Comparison of ENCODE assay signal across 16 cellular contexts in the genomic region with DNA sequence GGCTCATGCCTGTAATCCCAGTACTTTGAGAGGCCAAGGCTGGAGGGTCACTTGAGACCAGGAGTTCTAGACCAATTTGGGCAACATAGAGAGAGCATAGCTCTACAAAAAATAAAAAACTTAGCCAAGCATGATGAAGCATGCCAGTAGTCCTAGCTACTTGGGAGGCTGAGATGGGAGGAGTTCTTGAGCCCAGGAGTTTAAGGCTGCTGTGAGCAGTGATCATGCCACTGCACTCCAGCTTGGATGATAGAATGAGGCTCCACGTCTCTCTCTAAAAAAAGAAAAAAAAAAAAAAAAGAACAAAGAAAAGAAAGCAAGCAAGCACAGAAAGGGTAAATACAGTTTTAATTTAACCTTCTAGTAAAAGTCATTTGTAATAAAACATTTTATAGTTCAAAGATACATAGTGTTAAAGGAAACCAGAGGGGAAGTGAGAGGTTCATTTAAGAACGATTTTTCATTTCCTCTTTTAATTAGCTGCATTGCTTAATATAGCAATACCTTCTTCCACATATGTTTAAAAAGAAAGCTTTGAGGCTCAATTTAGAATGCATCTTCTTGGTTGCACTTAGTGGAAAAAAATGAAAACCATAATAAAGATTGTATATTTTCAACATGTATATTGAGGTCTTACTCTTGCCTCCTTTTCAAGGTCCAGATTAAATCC. TPM values are rescaled to one million over a fixed set of nuclear protein-coding genes. Genes with fewer than 3 reads are reported as not detected.
DNase-seq lines count a peak whose midpoint lies in the region; ATAC-seq, FAIRE-seq and TF ChIP-seq lines count a peak whose summit lies in the region.
"Had no signal": no experiment of that assay in that cellular context is flagged by ENCODE, and none has a peak within 500 bp of the region (broad histone marks: within the 10 kb centered on the region; RNA-seq: fewer than 3 reads in every experiment).

No MANE protein-coding gene starts in this region.

- H3K36me3 ChIP-seq in kidney (ENCODE audit: control insufficient read depth in 1 of 2, insufficient read depth in 2 of 2, low read length in 2 of 2) = no peaks in the 10 kb centered on the region
- H3K36me3 ChIP-seq: BE2C had no signal

- DNase-seq in NOMO-1 treated with DMSO at 0.1 percent for 48 hours (lab: John Stamatoyannopoulos, UW; ENCODE audit: unreplicated experiment) (peak; percentile 85), kidney (no peak), NCI-H2029 treated with DMSO at 0.1 percent for 48 hours (lab: John Stamatoyannopoulos, UW) (no peak), left lobe of liver (ENCODE audit: low spot score) (no peak)
- DNase-seq: activated CD4-positive, alpha-beta T cell treated with anti-CD3 and anti-CD28 coated beads for 36 hours; activated naive CD4-positive, alpha-beta T cell treated with anti-CD3 and anti-CD28 coated beads for 36 hours; BE2C; GF-D8; H7; KG1; NCI-H226; stimulated activated naive CD8-positive, alpha-beta T cell treated with anti-CD3 and anti-CD28 coated beads, Interleukin-15, Interleukin-2, amounts not matched to agents 100 U/mL and 50 U/mL, for 24 hours had no signal

- no peak for TF ChIP-seq CTCF in kidney (IDR thresholded peaks at IDR 0.05; ENCODE audit: borderline replicate concordance, extremely low read depth, insufficient read depth)

- no peak overlapping the region for H3K27ac ChIP-seq in kidney (ENCODE audit: low read depth in 2 of 2, low read length in 2 of 2)

- intact Hi-C loops in kidney (cut with DNase I) = no loop called here

- no peaks in the 10 kb centered on the region for H3K4me1 ChIP-seq in kidney (ENCODE audit: control insufficient read depth in 1 of 2, insufficient read depth in 1 of 2, low read depth in 1 of 2, low read length in 2 of 2)

- ATAC-seq in GM18502 (IDR thresholded peaks at IDR 0.05; ENCODE audit: poor library complexity, unreplicated experiment) = peak; percentile 77
- peak; percentile 85 for ATAC-seq in GM21390 (IDR thresholded peaks at IDR 0.05; ENCODE audit: unreplicated experiment)
- peak; percentile 74 for ATAC-seq in HG03095 (IDR thresholded peaks at IDR 0.05; ENCODE audit: unreplicated experiment)
- ATAC-seq in left lobe of liver = no peak
- no peak for ATAC-seq in GM18873 (IDR thresholded peaks at IDR 0.05; ENCODE audit: low FRiP score, unreplicated experiment)
- ATAC-seq: activated CD4-positive, alpha-beta T cell treated with anti-CD3 and anti-CD28 coated beads for 36 hours; stimulated activated naive CD8-positive, alpha-beta T cell treated with anti-CD3 and anti-CD28 coated beads, Interleukin-15, Interleukin-2, amounts not matched to agents 100 U/mL and 50 U/mL, for 24 hours had no signal

- no peak overlapping the region for H3K4me3 ChIP-seq in kidney (ENCODE audit: low read length in 2 of 2)

- FAIRE-seq in kidney (lab: Jason Lieb, UNC) = no peak

- no peaks in the 10 kb centered on the region for H3K9me3 ChIP-seq in kidney (ENCODE audit: control insufficient read depth in 1 of 2, low read length in 2 of 2)
- H3K9me3 ChIP-seq: BE2C had no signal

- H3K9ac ChIP-seq in kidney (ENCODE audit: low read length in 2 of 2) = no peak overlapping the region

RNA-seq across cellular contexts. Expression of gene GAPT, which starts 14.9 kb away (rescaled TPM):
- 3.9 TPM for total RNA-seq in kidney
- polyA plus RNA-seq in kidney (ENCODE audit: insufficient read depth, low read depth, low replicate concordance) = 0.32 TPM
- 0.08 TPM for total RNA-seq in left lobe of liver
- total RNA-seq: activated CD4-positive, alpha-beta T cell treated with anti-CD3 and anti-CD28 coated beads for 36 hours; activated naive CD4-positive, alpha-beta T cell treated with anti-CD3 and anti-CD28 coated beads for 36 hours; H7 had no signal

RNA-seq across cellular contexts. Expression of gene PLK2, which starts 46.2 kb away (rescaled TPM):
- 53.1 TPM for total RNA-seq in kidney
- polyA plus RNA-seq in kidney (ENCODE audit: insufficient read depth, low read depth, low replicate concordance) = 8.4 TPM
- 12.3 TPM for total RNA-seq in left lobe of liver

Comparison
In these comparisons a context has a peak if more than half of its experiments do, and no peak if none do; other contexts are left out.
1. ATAC-seq: peak in GM18502 (single experiment), GM21390 (single experiment) and HG03095 (single experiment); none in left lobe of liver (single experiment) and GM18873 (single experiment).